Comparison of ENCODE assay signal across 2 cellular contexts in genomic region chr3:150251654-150252053, GRCh38.
TF ChIP-seq lines count a peak whose summit lies in the region.

No MANE protein-coding gene starts in this region.

TF ChIP-seq in liver, 16 proteins besides CTCF, POLR2A, EP300 and RAD21 (continued from another document):
- TF ChIP-seq ZBTB33 (IDR thresholded peaks at IDR 0.05) = no peak
- TF ChIP-seq HNF4A (conservative IDR thresholded peaks at IDR 0.05) = no peak
- TF ChIP-seq FOXA1 (IDR thresholded peaks at IDR 0.05) = no peak

TF ChIP-seq in HepG2, 621 proteins besides CTCF, POLR2A, EP300 and RAD21 (continued from another document):
- TF ChIP-seq MLXIP (CRISPR knock-in tag; IDR thresholded peaks at IDR 0.05; ENCODE audit: borderline replicate concordance) (no peak), ZFP90 (CRISPR knock-in tag; IDR thresholded peaks at IDR 0.05; ENCODE audit: borderline replicate concordance) (no peak), ZBTB26 (CRISPR knock-in tag; IDR thresholded peaks at IDR 0.05; ENCODE audit: borderline replicate concordance) (no peak), MNT (IDR thresholded peaks at IDR 0.05) (no peak), EHMT2 (IDR thresholded peaks at IDR 0.05; ENCODE audit: borderline replicate concordance, low read depth, low read length) (no peak), DR1 (CRISPR knock-in tag; IDR thresholded peaks at IDR 0.05) (no peak), ATF6 (CRISPR knock-in tag; conservative IDR thresholded peaks at IDR 0.05) (no peak), PTBP1 (IDR thresholded peaks at IDR 0.05; ENCODE audit: low read depth, low read length, poor library complexity, severe bottlenecking) (no peak), EEA1 (CRISPR knock-in tag; IDR thresholded peaks at IDR 0.05; ENCODE audit: borderline replicate concordance) (no peak), ZNF790 (CRISPR knock-in tag; IDR thresholded peaks at IDR 0.05; ENCODE audit: borderline replicate concordance) (no peak), CCDC6 (CRISPR knock-in tag; IDR thresholded peaks at IDR 0.05) (no peak)
